Comparison of ENCODE assay signal across 12 cellular contexts in genomic region chr1:232766224-232766890, GRCh38. TPM values are rescaled to one million over a fixed set of nuclear protein-coding genes. Genes with fewer than 3 reads are reported as not detected.
A peak's percentile ranks its signal among the peaks of the same experiment; 100 is the strongest.
DNase-seq lines count a peak whose midpoint lies in the region; ATAC-seq and TF ChIP-seq lines count a peak whose summit lies in the region.
"Had no signal": no experiment of that assay in that cellular context is flagged by ENCODE, and none has a peak within 500 bp of the region (broad histone marks: within the 10 kb centered on the region; RNA-seq: fewer than 3 reads in every experiment).

No MANE protein-coding gene starts in this region.

- H3K27ac ChIP-seq in BLaER1 (no peak overlapping the region), muscle layer of colon (ENCODE audit: low read depth, low read length) (peak overlapping the region; percentile 59), PC-3 (ENCODE audit: low read length) (no peak overlapping the region)
- H3K27ac ChIP-seq: brain microvascular endothelial cell had no signal

- no peaks in the 10 kb centered on the region for H3K9me2 ChIP-seq in PC-3 (replicated peaks; ENCODE audit: low read length)

- no peak overlapping the region for H2AFZ ChIP-seq in PC-3 (ENCODE audit: low read length)

- DNase-seq in activated T-helper 1 cell treated with anti-CD3 and anti-CD28 coated beads, Interleukin-12 subunit alpha, Interleukin-12 subunit beta, Interleukin-2, Interleukin-4 antibody, amounts not matched to agents 30 ng/mL and 10 ng/mL and 1 ng/mL, durations not matched to agents 14 hours and 24 hours and 36 hours (ENCODE audit: low spot score), result no peak
- no peak for DNase-seq in NCI-H2081 treated with DMSO at 0.1 percent for 48 hours (lab: John Stamatoyannopoulos, UW)
- no peak for DNase-seq in stimulated activated naive CD8-positive, alpha-beta T cell treated with anti-CD3 and anti-CD28 coated beads, Interleukin-15, amount 100 ng/mL, for 72 hours
- DNase-seq in PC-3, result no peak
- no peak for DNase-seq in SIG-M5 (lab: John Stamatoyannopoulos, UW)
- DNase-seq: activated CD8-positive, alpha-beta memory T cell treated with anti-CD3 and anti-CD28 coated beads for 24 hours; brain microvascular endothelial cell; naive thymus-derived CD8-positive, alpha-beta T cell had no signal

- H3K9ac ChIP-seq in BLaER1 (no peak overlapping the region), muscle layer of colon (ENCODE audit: low read length) (no peak overlapping the region), PC-3 (ENCODE audit: low read length) (no peak overlapping the region)

- POLR2A ChIA-PET in PC-3 (lab: Charles Lee; ENCODE audit: unreplicated experiment), result interaction anchor here (0.7 kb wide), 1 partner anchor 259 kb away, joined by 3 read pairs; no protein-coding TSS in a partner anchor

- H3K9me3 ChIP-seq in BLaER1 (peaks cover 31% of the 10 kb centered on the region), muscle layer of colon (ENCODE audit: low read length) (no peaks in the 10 kb centered on the region), PC-3 (ENCODE audit: low read length) (no peaks in the 10 kb centered on the region)

- H3K4me1 Mint-ChIP-seq in activated T-helper 1 cell treated with anti-CD3 and anti-CD28 coated beads, Interleukin-12 subunit alpha, Interleukin-12 subunit beta, Interleukin-2, Interleukin-4 antibody, amounts not matched to agents 30 ng/mL and 10 ng/mL and 1 ng/mL, durations not matched to agents 14 hours and 24 hours and 36 hours (ENCODE audit: low read depth), result no peaks in the 10 kb centered on the region
- H3K4me1 Mint-ChIP-seq in stimulated activated naive CD8-positive, alpha-beta T cell treated with anti-CD3 and anti-CD28 coated beads, Interleukin-15, amount 100 ng/mL, for 72 hours, result peaks cover 6% of the 10 kb centered on the region
- H3K4me1 Mint-ChIP-seq: B cell; naive thymus-derived CD8-positive, alpha-beta T cell had no signal

- H3K36me3 Mint-ChIP-seq in activated T-helper 1 cell treated with anti-CD3 and anti-CD28 coated beads, Interleukin-12 subunit alpha, Interleukin-12 subunit beta, Interleukin-2, Interleukin-4 antibody, amounts not matched to agents 30 ng/mL and 10 ng/mL and 1 ng/mL, durations not matched to agents 14 hours and 24 hours and 36 hours (ENCODE audit: low read depth), result no peaks in the 10 kb centered on the region

- H3K4me2 ChIP-seq in BLaER1 (peak overlapping the region; percentile 19), PC-3 (ENCODE audit: low read length) (no peak overlapping the region)

- peak overlapping the region; percentile 1 for H3K27ac Mint-ChIP-seq in activated T-helper 1 cell treated with anti-CD3 and anti-CD28 coated beads, Interleukin-12 subunit alpha, Interleukin-12 subunit beta, Interleukin-2, Interleukin-4 antibody, amounts not matched to agents 30 ng/mL and 10 ng/mL and 1 ng/mL, durations not matched to agents 14 hours and 24 hours and 36 hours
- H3K27ac Mint-ChIP-seq in stimulated activated naive CD8-positive, alpha-beta T cell treated with anti-CD3 and anti-CD28 coated beads, Interleukin-15, amount 100 ng/mL, for 72 hours, result no peak overlapping the region
- H3K27ac Mint-ChIP-seq: B cell had no signal

- peaks cover 7% of the 10 kb centered on the region for H3K9me3 Mint-ChIP-seq in activated T-helper 1 cell treated with anti-CD3 and anti-CD28 coated beads, Interleukin-12 subunit alpha, Interleukin-12 subunit beta, Interleukin-2, Interleukin-4 antibody, amounts not matched to agents 30 ng/mL and 10 ng/mL and 1 ng/mL, durations not matched to agents 14 hours and 24 hours and 36 hours
- H3K9me3 Mint-ChIP-seq in stimulated activated naive CD8-positive, alpha-beta T cell treated with anti-CD3 and anti-CD28 coated beads, Interleukin-15, amount 100 ng/mL, for 72 hours, result peaks cover 7 to 9% of the 10 kb centered on the region in 2 donors

- CTCF ChIA-PET in PC-3 (lab: Charles Lee), result no interaction called here

- H3K36me3 ChIP-seq in BLaER1, result no peaks in the 10 kb centered on the region
- H3K36me3 ChIP-seq in muscle layer of colon (ENCODE audit: insufficient read depth, low read length), result no peaks in the 10 kb centered on the region
- no peaks in the 10 kb centered on the region for H3K36me3 ChIP-seq in PC-3 (ENCODE audit: low read depth, low read length)
- H3K36me3 ChIP-seq: brain microvascular endothelial cell had no signal

- intact Hi-C loops in activated T-helper 1 cell treated with anti-CD3 and anti-CD28 coated beads, Interleukin-12 subunit alpha, Interleukin-12 subunit beta, Interleukin-2, Interleukin-4 antibody, amounts not matched to agents 30 ng/mL and 10 ng/mL and 1 ng/mL, durations not matched to agents 14 hours and 24 hours and 36 hours (cut with micrococcal nuclease), result no loop called here
- intact Hi-C loops in PC-3 (cut with micrococcal nuclease), result loop anchor here (10.0 kb wide), 1 partner anchor 102 kb away; no protein-coding TSS in a partner anchor

- H3F3A ChIP-seq in PC-3 (ENCODE audit: low read length, unreplicated experiment), result no peaks in the 10 kb centered on the region

- no peak overlapping the region for H3K4me3 ChIP-seq in BLaER1
- no peak overlapping the region for H3K4me3 ChIP-seq in muscle layer of colon (ENCODE audit: low read depth in 1 of 2, low read length in 2 of 2)
- no peak overlapping the region for H3K4me3 ChIP-seq in PC-3 (ENCODE audit: low read length)

- peaks cover 13% of the 10 kb centered on the region; the same call in 1 of the 2 replicates for H3K4me1 ChIP-seq in BLaER1
- H3K4me1 ChIP-seq in muscle layer of colon (ENCODE audit: insufficient read depth, low read length), result peaks cover 38% of the 10 kb centered on the region
- H3K4me1 ChIP-seq in PC-3 (ENCODE audit: insufficient read depth, low read length), result peaks cover 15% of the 10 kb centered on the region

- no peak overlapping the region for H3K4me3 Mint-ChIP-seq in activated T-helper 1 cell treated with anti-CD3 and anti-CD28 coated beads, Interleukin-12 subunit alpha, Interleukin-12 subunit beta, Interleukin-2, Interleukin-4 antibody, amounts not matched to agents 30 ng/mL and 10 ng/mL and 1 ng/mL, durations not matched to agents 14 hours and 24 hours and 36 hours
- no peak overlapping the region for H3K4me3 Mint-ChIP-seq in stimulated activated naive CD8-positive, alpha-beta T cell treated with anti-CD3 and anti-CD28 coated beads, Interleukin-15, amount 100 ng/mL, for 72 hours
- H3K4me3 Mint-ChIP-seq: B cell; naive thymus-derived CD8-positive, alpha-beta T cell had no signal

- no peaks in the 10 kb centered on the region for H3K27me3 ChIP-seq in BLaER1
- H3K27me3 ChIP-seq in muscle layer of colon (ENCODE audit: control insufficient read depth in 1 of 2, insufficient read depth in 2 of 2, low read length in 2 of 2), result no peaks in the 10 kb centered on the region
- H3K27me3 ChIP-seq in PC-3 (ENCODE audit: low read length), result no peaks in the 10 kb centered on the region
- H3K27me3 ChIP-seq: brain microvascular endothelial cell had no signal

- H3K79me2 ChIP-seq in PC-3 (ENCODE audit: low read length), result no peaks in the 10 kb centered on the region

- H3K27me3 Mint-ChIP-seq in activated T-helper 1 cell treated with anti-CD3 and anti-CD28 coated beads, Interleukin-12 subunit alpha, Interleukin-12 subunit beta, Interleukin-2, Interleukin-4 antibody, amounts not matched to agents 30 ng/mL and 10 ng/mL and 1 ng/mL, durations not matched to agents 14 hours and 24 hours and 36 hours (ENCODE audit: insufficient read depth), result peaks cover 5% of the 10 kb centered on the region
- peaks cover 7% of the 10 kb centered on the region for H3K27me3 Mint-ChIP-seq in stimulated activated naive CD8-positive, alpha-beta T cell treated with anti-CD3 and anti-CD28 coated beads, Interleukin-15, amount 100 ng/mL, for 72 hours

- TF ChIP-seq CTCF in PC-3 (conservative IDR thresholded peaks at IDR 0.05; ENCODE audit: low read depth, low read length), result no peak

- H4K20me1 ChIP-seq in BLaER1 (no peaks in the 10 kb centered on the region), PC-3 (ENCODE audit: low read length) (no peaks in the 10 kb centered on the region)

- no TSS peak for BruUV-seq in PC-3 (replicated peaks; lab: Mats Ljungman, UMichigan)

- ATAC-seq in HG02763 (IDR thresholded peaks at IDR 0.05; ENCODE audit: unreplicated experiment) (peak; percentile 76), PC-3 (no peak)
- ATAC-seq in stimulated activated naive CD8-positive, alpha-beta T cell treated with anti-CD3 and anti-CD28 coated beads, Interleukin-15, amount 100 ng/mL, for 72 hours, result no peak
- ATAC-seq: naive thymus-derived CD8-positive, alpha-beta T cell had no signal

RNA-seq across cellular contexts. Expression of gene MAP10, which starts 38.9 kb away (rescaled TPM):
- 3.3 and 3.4 TPM in 2 replicates for total RNA-seq in activated T-helper 1 cell treated with anti-CD3 and anti-CD28 coated beads, Interleukin-12 subunit alpha, Interleukin-12 subunit beta, Interleukin-2, Interleukin-4 antibody, amounts not matched to agents 30 ng/mL and 10 ng/mL and 1 ng/mL, durations not matched to agents 14 hours and 24 hours and 36 hours
- total RNA-seq in PC-3 (2014; rRNA removed), result not detected in 2 replicates
